In genomic region chr16:88744520-88744835, GRCh38 we compare ENCODE assay signal across 1 cellular context.
TF ChIP-seq lines count a peak whose summit lies in the region.

No MANE protein-coding gene starts in this region.

TF ChIP-seq in HepG2, 621 proteins besides CTCF, POLR2A, EP300 and RAD21:
- TF ChIP-seq ZNF530 (CRISPR knock-in tag; IDR thresholded peaks at IDR 0.05; ENCODE audit: low read depth) = 0 out of 2 replicates have a peak, but pooled peaks have one; percentile 2
- TF ChIP-seq AGO2 (optimal IDR thresholded peaks at IDR 0.05; ENCODE audit: low read depth, low read length) = peak; percentile 5
- TF ChIP-seq DPF2 (CRISPR knock-in tag; IDR thresholded peaks at IDR 0.05; ENCODE audit: borderline replicate concordance, low read depth) = no peak
